In genomic region chr3:40652072-40652471, GRCh38 we compare ENCODE assay signal across 2 cellular contexts.
TF ChIP-seq lines count a peak whose summit lies in the region.

No MANE protein-coding gene starts in this region.

TF ChIP-seq in K562, 482 proteins besides CTCF, POLR2A, EP300 and RAD21:
- TF ChIP-seq ZNF165 (CRISPR knock-in tag; IDR thresholded peaks at IDR 0.05; ENCODE audit: borderline replicate concordance) (no peak), POLR2AphosphoS5 (IDR thresholded peaks at IDR 0.05; ENCODE audit: control insufficient read depth, insufficient read depth, low read depth, low read length) (no peak), ATF3 (IDR thresholded peaks at IDR 0.05) (0 out of 2 replicates have a peak, but pooled peaks have one; percentile 12), ATF3 (CRISPR knock-in tag; conservative IDR thresholded peaks at IDR 0.05) (no peak), ZNF354B (CRISPR knock-in tag; IDR thresholded peaks at IDR 0.05) (no peak), ESRRB (CRISPR knock-in tag; IDR thresholded peaks at IDR 0.05; ENCODE audit: borderline replicate concordance) (no peak), HINFP (tag; conservative IDR thresholded peaks at IDR 0.05; ENCODE audit: low read depth) (no peak), CBFA2T2 (conservative IDR thresholded peaks at IDR 0.05) (no peak)
- TF ChIP-seq, protein P1, sequence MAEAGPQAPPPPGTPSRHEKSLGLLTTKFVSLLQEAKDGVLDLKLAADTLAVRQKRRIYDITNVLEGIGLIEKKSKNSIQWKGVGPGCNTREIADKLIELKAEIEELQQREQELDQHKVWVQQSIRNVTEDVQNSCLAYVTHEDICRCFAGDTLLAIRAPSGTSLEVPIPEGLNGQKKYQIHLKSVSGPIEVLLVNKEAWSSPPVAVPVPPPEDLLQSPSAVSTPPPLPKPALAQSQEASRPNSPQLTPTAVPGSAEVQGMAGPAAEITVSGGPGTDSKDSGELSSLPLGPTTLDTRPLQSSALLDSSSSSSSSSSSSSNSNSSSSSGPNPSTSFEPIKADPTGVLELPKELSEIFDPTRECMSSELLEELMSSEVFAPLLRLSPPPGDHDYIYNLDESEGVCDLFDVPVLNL (CRISPR knock-in tag; IDR thresholded peaks at IDR 0.05; ENCODE audit: low read depth) = no peak

TF ChIP-seq in H1, 55 proteins besides CTCF, POLR2A, EP300 and RAD21:
- TF ChIP-seq ZNF274 (IDR thresholded peaks at IDR 0.05; ENCODE audit: borderline replicate concordance, extremely low read depth, low read length) (no peak), TEAD4 (IDR thresholded peaks at IDR 0.05; ENCODE audit: low read depth, low read length) (no peak), TAF1 (IDR thresholded peaks at IDR 0.05; ENCODE audit: low read depth, low read length) (no peak), JUN (IDR thresholded peaks at IDR 0.05; ENCODE audit: low read depth, low read length) (no peak), SAP30 (IDR thresholded peaks at IDR 0.05; ENCODE audit: insufficient read depth, insufficient replicate concordance, low read length) (no peak), CHD2 (IDR thresholded peaks at IDR 0.05; ENCODE audit: low read length) (no peak), KDM4A (IDR thresholded peaks at IDR 0.05; ENCODE audit: low read depth, low read length, severe bottlenecking) (no peak), ATF3 (IDR thresholded peaks at IDR 0.05; ENCODE audit: insufficient read depth, low read depth, low read length) (no peak), SP4 (IDR thresholded peaks at IDR 0.05; ENCODE audit: low read length) (no peak), SP2 (IDR thresholded peaks at IDR 0.05; ENCODE audit: low read length) (no peak), CTBP2 (IDR thresholded peaks at IDR 0.05; ENCODE audit: borderline replicate concordance, insufficient read depth, insufficient read length, low read length) (no peak), GTF2F1 (IDR thresholded peaks at IDR 0.05; ENCODE audit: borderline replicate concordance, low read depth, low read length) (no peak), YY1 (IDR thresholded peaks at IDR 0.05; ENCODE audit: low read depth, low read length) (no peak), JUND (IDR thresholded peaks at IDR 0.05; ENCODE audit: low read length) (no peak), RBBP5 (IDR thresholded peaks at IDR 0.05; ENCODE audit: borderline replicate concordance, low read depth, low read length) (no peak)
- TF ChIP-seq, protein P2, sequence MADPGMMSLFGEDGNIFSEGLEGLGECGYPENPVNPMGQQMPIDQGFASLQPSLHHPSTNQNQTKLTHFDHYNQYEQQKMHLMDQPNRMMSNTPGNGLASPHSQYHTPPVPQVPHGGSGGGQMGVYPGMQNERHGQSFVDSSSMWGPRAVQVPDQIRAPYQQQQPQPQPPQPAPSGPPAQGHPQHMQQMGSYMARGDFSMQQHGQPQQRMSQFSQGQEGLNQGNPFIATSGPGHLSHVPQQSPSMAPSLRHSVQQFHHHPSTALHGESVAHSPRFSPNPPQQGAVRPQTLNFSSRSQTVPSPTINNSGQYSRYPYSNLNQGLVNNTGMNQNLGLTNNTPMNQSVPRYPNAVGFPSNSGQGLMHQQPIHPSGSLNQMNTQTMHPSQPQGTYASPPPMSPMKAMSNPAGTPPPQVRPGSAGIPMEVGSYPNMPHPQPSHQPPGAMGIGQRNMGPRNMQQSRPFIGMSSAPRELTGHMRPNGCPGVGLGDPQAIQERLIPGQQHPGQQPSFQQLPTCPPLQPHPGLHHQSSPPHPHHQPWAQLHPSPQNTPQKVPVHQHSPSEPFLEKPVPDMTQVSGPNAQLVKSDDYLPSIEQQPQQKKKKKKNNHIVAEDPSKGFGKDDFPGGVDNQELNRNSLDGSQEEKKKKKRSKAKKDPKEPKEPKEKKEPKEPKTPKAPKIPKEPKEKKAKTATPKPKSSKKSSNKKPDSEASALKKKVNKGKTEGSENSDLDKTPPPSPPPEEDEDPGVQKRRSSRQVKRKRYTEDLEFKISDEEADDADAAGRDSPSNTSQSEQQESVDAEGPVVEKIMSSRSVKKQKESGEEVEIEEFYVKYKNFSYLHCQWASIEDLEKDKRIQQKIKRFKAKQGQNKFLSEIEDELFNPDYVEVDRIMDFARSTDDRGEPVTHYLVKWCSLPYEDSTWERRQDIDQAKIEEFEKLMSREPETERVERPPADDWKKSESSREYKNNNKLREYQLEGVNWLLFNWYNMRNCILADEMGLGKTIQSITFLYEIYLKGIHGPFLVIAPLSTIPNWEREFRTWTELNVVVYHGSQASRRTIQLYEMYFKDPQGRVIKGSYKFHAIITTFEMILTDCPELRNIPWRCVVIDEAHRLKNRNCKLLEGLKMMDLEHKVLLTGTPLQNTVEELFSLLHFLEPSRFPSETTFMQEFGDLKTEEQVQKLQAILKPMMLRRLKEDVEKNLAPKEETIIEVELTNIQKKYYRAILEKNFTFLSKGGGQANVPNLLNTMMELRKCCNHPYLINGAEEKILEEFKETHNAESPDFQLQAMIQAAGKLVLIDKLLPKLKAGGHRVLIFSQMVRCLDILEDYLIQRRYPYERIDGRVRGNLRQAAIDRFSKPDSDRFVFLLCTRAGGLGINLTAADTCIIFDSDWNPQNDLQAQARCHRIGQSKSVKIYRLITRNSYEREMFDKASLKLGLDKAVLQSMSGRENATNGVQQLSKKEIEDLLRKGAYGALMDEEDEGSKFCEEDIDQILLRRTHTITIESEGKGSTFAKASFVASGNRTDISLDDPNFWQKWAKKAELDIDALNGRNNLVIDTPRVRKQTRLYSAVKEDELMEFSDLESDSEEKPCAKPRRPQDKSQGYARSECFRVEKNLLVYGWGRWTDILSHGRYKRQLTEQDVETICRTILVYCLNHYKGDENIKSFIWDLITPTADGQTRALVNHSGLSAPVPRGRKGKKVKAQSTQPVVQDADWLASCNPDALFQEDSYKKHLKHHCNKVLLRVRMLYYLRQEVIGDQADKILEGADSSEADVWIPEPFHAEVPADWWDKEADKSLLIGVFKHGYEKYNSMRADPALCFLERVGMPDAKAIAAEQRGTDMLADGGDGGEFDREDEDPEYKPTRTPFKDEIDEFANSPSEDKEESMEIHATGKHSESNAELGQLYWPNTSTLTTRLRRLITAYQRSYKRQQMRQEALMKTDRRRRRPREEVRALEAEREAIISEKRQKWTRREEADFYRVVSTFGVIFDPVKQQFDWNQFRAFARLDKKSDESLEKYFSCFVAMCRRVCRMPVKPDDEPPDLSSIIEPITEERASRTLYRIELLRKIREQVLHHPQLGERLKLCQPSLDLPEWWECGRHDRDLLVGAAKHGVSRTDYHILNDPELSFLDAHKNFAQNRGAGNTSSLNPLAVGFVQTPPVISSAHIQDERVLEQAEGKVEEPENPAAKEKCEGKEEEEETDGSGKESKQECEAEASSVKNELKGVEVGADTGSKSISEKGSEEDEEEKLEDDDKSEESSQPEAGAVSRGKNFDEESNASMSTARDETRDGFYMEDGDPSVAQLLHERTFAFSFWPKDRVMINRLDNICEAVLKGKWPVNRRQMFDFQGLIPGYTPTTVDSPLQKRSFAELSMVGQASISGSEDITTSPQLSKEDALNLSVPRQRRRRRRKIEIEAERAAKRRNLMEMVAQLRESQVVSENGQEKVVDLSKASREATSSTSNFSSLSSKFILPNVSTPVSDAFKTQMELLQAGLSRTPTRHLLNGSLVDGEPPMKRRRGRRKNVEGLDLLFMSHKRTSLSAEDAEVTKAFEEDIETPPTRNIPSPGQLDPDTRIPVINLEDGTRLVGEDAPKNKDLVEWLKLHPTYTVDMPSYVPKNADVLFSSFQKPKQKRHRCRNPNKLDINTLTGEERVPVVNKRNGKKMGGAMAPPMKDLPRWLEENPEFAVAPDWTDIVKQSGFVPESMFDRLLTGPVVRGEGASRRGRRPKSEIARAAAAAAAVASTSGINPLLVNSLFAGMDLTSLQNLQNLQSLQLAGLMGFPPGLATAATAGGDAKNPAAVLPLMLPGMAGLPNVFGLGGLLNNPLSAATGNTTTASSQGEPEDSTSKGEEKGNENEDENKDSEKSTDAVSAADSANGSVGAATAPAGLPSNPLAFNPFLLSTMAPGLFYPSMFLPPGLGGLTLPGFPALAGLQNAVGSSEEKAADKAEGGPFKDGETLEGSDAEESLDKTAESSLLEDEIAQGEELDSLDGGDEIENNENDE (IDR thresholded peaks at IDR 0.05; ENCODE audit: insufficient replicate concordance, low read length) = no peak
